ENCODE assay signal across 8 cellular contexts in genomic region chr19:10074153-10074552, GRCh38. TPM values are rescaled to one million over a fixed set of nuclear protein-coding genes. Genes with fewer than 3 reads are reported as not detected.
DNase-seq lines count a peak whose midpoint lies in the region; ATAC-seq, FAIRE-seq and TF ChIP-seq lines count a peak whose summit lies in the region.

No MANE protein-coding gene starts in this region.

- TF ChIP-seq POLR2A in endothelial cell of umbilical vein (IDR thresholded peaks at IDR 0.05; ENCODE audit: low read depth, low read length) (no peak), gastroesophageal sphincter (IDR thresholded peaks at IDR 0.05) (no peak)

- H3K4me1 ChIP-seq in endothelial cell of umbilical vein (ENCODE audit: control insufficient read depth, extremely low read depth, insufficient read depth, low read length) = no peaks in the 10 kb centered on the region
- H3K4me1 ChIP-seq in gastroesophageal sphincter = no peaks in the 10 kb centered on the region

- intact Hi-C loops in endothelial cell of umbilical vein (cut with micrococcal nuclease) = loop anchor here (2.0 kb wide), 1 partner anchor 177 kb away; no protein-coding TSS in a partner anchor

- POLR2A ChIA-PET in endothelial cell of umbilical vein (lab: Charles Lee) = no interaction called here

- H3K27ac ChIP-seq in endothelial cell of umbilical vein (ENCODE audit: insufficient read depth, low read depth, low read length) (no peak overlapping the region), gastroesophageal sphincter (no peak overlapping the region)

- no peaks in the 10 kb centered on the region for H3K36me3 ChIP-seq in H7 (replicated peaks; ENCODE audit: control insufficient read depth, insufficient read depth, low read length)
- H3K36me3 ChIP-seq in endothelial cell of umbilical vein (ENCODE audit: control insufficient read depth in 2 of 2, extremely low read depth in 1 of 2, insufficient read depth in 2 of 2, low read length in 2 of 2) = no peaks in the 10 kb centered on the region
- no peaks in the 10 kb centered on the region for H3K36me3 ChIP-seq in gastroesophageal sphincter

- no TSS peak for BruUV-seq in endothelial cell of umbilical vein (replicated peaks; lab: Mats Ljungman, UMichigan)

- WGBS in gastroesophageal sphincter (ENCODE audit: low coverage in 1 of 2), 2 donors = 43% methylated on average over 1 of the region's 2 CpGs; no CpG with 5 or more reads in 1 of the 2 donors

- H3K4me2 ChIP-seq in endothelial cell of umbilical vein (ENCODE audit: insufficient read depth, low read length) = no peak overlapping the region

- H3K9me1 ChIP-seq in endothelial cell of umbilical vein (replicated peaks; ENCODE audit: control insufficient read depth, extremely low read depth, insufficient read depth, low read length) = no peaks in the 10 kb centered on the region

- TF ChIP-seq CTCF in AG09319 (IDR thresholded peaks at IDR 0.05; ENCODE audit: low read depth, low read length) = peak; percentile 14
- TF ChIP-seq CTCF in endothelial cell of umbilical vein (IDR thresholded peaks at IDR 0.05; ENCODE audit: extremely low read depth in 1 of 2, insufficient read depth in 1 of 2, low read depth in 1 of 2, low read length in 2 of 2) = peak; percentile 8 to 46
- peak in 1 of 4 experiments; percentile 17 for TF ChIP-seq CTCF in gastroesophageal sphincter (IDR thresholded peaks at IDR 0.05)

- no peak overlapping the region for H2AFZ ChIP-seq in endothelial cell of umbilical vein (ENCODE audit: low read depth, low read length)

- H3K9me3 ChIP-seq in endothelial cell of umbilical vein (replicated peaks; ENCODE audit: control insufficient read depth, insufficient read depth, low read length) (no peaks in the 10 kb centered on the region), gastroesophageal sphincter (peaks cover 0 to 15% (median 0%) of the 10 kb centered on the region in 3 donors)

- CTCF ChIA-PET in endothelial cell of umbilical vein (lab: Charles Lee) = no interaction called here

- H3K9ac ChIP-seq in endothelial cell of umbilical vein (replicated peaks; ENCODE audit: extremely low read depth, insufficient read depth, low read length) = no peak overlapping the region

- no peak for TF ChIP-seq EP300 in gastroesophageal sphincter (IDR thresholded peaks at IDR 0.05)

- dilution Hi-C loops in endothelial cell of umbilical vein (cut with MboI; ENCODE audit: extremely low pct_ligation_motif_present, low sequenced_read_pairs) = no loop called here

- FAIRE-seq in endothelial cell of umbilical vein (lab: Jason Lieb, UNC) = peak; percentile 65

- H3K4me3 ChIP-seq in H7 (ENCODE audit: insufficient read depth, low read depth, low read length) (no peak overlapping the region), endothelial cell of umbilical vein (replicated peaks in 1 of 3; ENCODE audit: insufficient read depth in 1 of 3, low read depth in 1 of 3, low read length in 3 of 3) (no peak overlapping the region), gastroesophageal sphincter (no peak overlapping the region)

- no peaks in the 10 kb centered on the region for H4K20me1 ChIP-seq in endothelial cell of umbilical vein (replicated peaks; ENCODE audit: control insufficient read depth, extremely low read depth, insufficient read depth, low read length)

- H3K79me2 ChIP-seq in endothelial cell of umbilical vein (ENCODE audit: control insufficient read depth, insufficient read depth, low read length) = no peaks in the 10 kb centered on the region

- DNase-seq in AG09319 (ENCODE audit: extremely low read depth, low read depth) = no peak
- peak; percentile 86 for DNase-seq in H7
- DNase-seq in T-helper 9 cell = peak; percentile 27
- DNase-seq in endothelial cell of umbilical vein (ENCODE audit: low read depth, low spot score) = peak; percentile 25
- DNase-seq in stimulated activated CD4-positive, alpha-beta T cell treated with anti-CD3 and anti-CD28 coated beads, Interleukin-2, amount 100 ng/mL, for 24 hours = peak; percentile 51 to 63
- no peak for DNase-seq in NCI-H1105 (lab: John Stamatoyannopoulos, UW)

- H3K27me3 ChIP-seq in H7 (ENCODE audit: control insufficient read depth, insufficient read depth, low read length) (no peaks in the 10 kb centered on the region), endothelial cell of umbilical vein (ENCODE audit: control insufficient read depth in 2 of 2, insufficient read depth in 2 of 2, low read length in 2 of 2) (no peaks in the 10 kb centered on the region), gastroesophageal sphincter (peaks cover 43% of the 10 kb centered on the region)

- ATAC-seq in gastroesophageal sphincter = no peak
- no peak for ATAC-seq in HG02588 (IDR thresholded peaks at IDR 0.05; ENCODE audit: unreplicated experiment)

TF ChIP-seq in endothelial cell of umbilical vein, 7 proteins besides CTCF, POLR2A, EP300 and RAD21:
- peak; percentile 16 for TF ChIP-seq MAX (IDR thresholded peaks at IDR 0.05; ENCODE audit: insufficient read depth, insufficient read length)
- no peak for TF ChIP-seq POLR2AphosphoS5 (IDR thresholded peaks at IDR 0.05; ENCODE audit: insufficient read depth, low read depth, low read length)
- TF ChIP-seq JUN (IDR thresholded peaks at IDR 0.05; ENCODE audit: borderline replicate concordance, insufficient read depth, insufficient read length, low read depth) = no peak
- TF ChIP-seq MYC (IDR thresholded peaks at IDR 0.05; ENCODE audit: low read depth, low read length) = no peak
TF ChIP-seq in endothelial cell of umbilical vein: peak in this region for 1.

RNA-seq across cellular contexts. Expression of gene SHFL, which starts 12.0 kb away (rescaled TPM):
- 14.4 and 20.4 TPM in 2 replicates for total RNA-seq in H7 (2014; rRNA removed; shearing (Covaris generic))
- 23.6 and 34.4 TPM in 2 replicates for total RNA-seq in endothelial cell of umbilical vein
- polyA plus RNA-seq in endothelial cell of umbilical vein = 36.9 and 40.0 TPM in 2 replicates
- 18.6 and 27.1 TPM in 2 replicates for polyA plus RNA-seq in endothelial cell of umbilical vein (2011; cell fraction: cytosol; rRNA removed)
- polyA plus RNA-seq in endothelial cell of umbilical vein (2011; cell fraction: nucleus; rRNA removed) = 86.2 and 88.9 TPM in 2 replicates
- 18.2 and 24.4 TPM in 2 replicates for polyA plus RNA-seq in endothelial cell of umbilical vein (2012)
- 13.6 and 17.4 TPM in 2 replicates for polyA minus RNA-seq in endothelial cell of umbilical vein
- polyA minus RNA-seq in endothelial cell of umbilical vein (2011; cell fraction: cytosol; rRNA and poly(A)+ RNA removed) = 14.0 TPM
- polyA minus RNA-seq in endothelial cell of umbilical vein (2011; cell fraction: nucleus; rRNA and poly(A)+ RNA removed) = 9.6 and 12.3 TPM in 2 replicates
- total RNA-seq in gastroesophageal sphincter = 10 to 100 TPM; 23.4 to 31.6 (median 26.2) TPM

RNA-seq across cellular contexts. Expression of gene ANGPTL6, which starts 28.3 kb away (rescaled TPM):
- total RNA-seq in H7 (2014; rRNA removed; shearing (Covaris generic)) = 0.15 TPM in 1 of 2 replicates, not detected in the other
- total RNA-seq in endothelial cell of umbilical vein (not detected in 2 replicates), gastroesophageal sphincter (not detected)
- 0.15 and 0.32 TPM in 2 replicates for polyA plus RNA-seq in endothelial cell of umbilical vein
- 0.08 and 0.10 TPM in 2 replicates for polyA plus RNA-seq in endothelial cell of umbilical vein (2011; cell fraction: cytosol; rRNA removed)
- 0.34 TPM in 1 of 2 replicates, not detected in the other for polyA plus RNA-seq in endothelial cell of umbilical vein (2011; cell fraction: nucleus; rRNA removed)
- not detected in 2 replicates for polyA plus RNA-seq in endothelial cell of umbilical vein (2012)
- polyA minus RNA-seq in endothelial cell of umbilical vein = not detected in 2 replicates
- polyA minus RNA-seq in endothelial cell of umbilical vein (2011; cell fraction: cytosol; rRNA and poly(A)+ RNA removed) = not detected
- polyA minus RNA-seq in endothelial cell of umbilical vein (2011; cell fraction: nucleus; rRNA and poly(A)+ RNA removed) = not detected in 2 replicates

RNA-seq across cellular contexts. Expression of gene PPAN, which starts 32.0 kb away (rescaled TPM):
- 52.9 and 54.4 TPM in 2 replicates for total RNA-seq in H7 (2014; rRNA removed; shearing (Covaris generic))
- 50.4 and 51.6 TPM in 2 replicates for total RNA-seq in endothelial cell of umbilical vein
- polyA plus RNA-seq in endothelial cell of umbilical vein = 27.6 and 30.1 TPM in 2 replicates
- 21.2 and 23.0 TPM in 2 replicates for polyA plus RNA-seq in endothelial cell of umbilical vein (2011; cell fraction: cytosol; rRNA removed)
- polyA plus RNA-seq in endothelial cell of umbilical vein (2011; cell fraction: nucleus; rRNA removed) = 51.0 and 57.7 TPM in 2 replicates
- 22.0 and 31.9 TPM in 2 replicates for polyA plus RNA-seq in endothelial cell of umbilical vein (2012)
- 42.2 and 48.6 TPM in 2 replicates for polyA minus RNA-seq in endothelial cell of umbilical vein
- polyA minus RNA-seq in endothelial cell of umbilical vein (2011; cell fraction: cytosol; rRNA and poly(A)+ RNA removed) = 66.6 TPM
- polyA minus RNA-seq in endothelial cell of umbilical vein (2011; cell fraction: nucleus; rRNA and poly(A)+ RNA removed) = 28.7 and 43.4 TPM in 2 replicates
- 10 to 100 TPM; 22.7 to 40.3 (median 31.5) TPM for total RNA-seq in gastroesophageal sphincter

RNA-seq across cellular contexts. Expression of gene P2RY11, which starts 37.3 kb away (rescaled TPM):
- 0.87 and 6.2 TPM in 2 replicates for total RNA-seq in H7 (2014; rRNA removed; shearing (Covaris generic))
- 10.7 and 14.6 TPM in 2 replicates for total RNA-seq in endothelial cell of umbilical vein
- polyA plus RNA-seq in endothelial cell of umbilical vein = 3.6 and 5.4 TPM in 2 replicates
- polyA plus RNA-seq in endothelial cell of umbilical vein (2011; cell fraction: cytosol; rRNA removed) = 1.5 and 2.9 TPM in 2 replicates
- 14.2 and 14.5 TPM in 2 replicates for polyA plus RNA-seq in endothelial cell of umbilical vein (2011; cell fraction: nucleus; rRNA removed)
- 2.6 and 5.6 TPM in 2 replicates for polyA plus RNA-seq in endothelial cell of umbilical vein (2012)
- polyA minus RNA-seq in endothelial cell of umbilical vein = 4.0 and 5.1 TPM in 2 replicates
- polyA minus RNA-seq in endothelial cell of umbilical vein (2011; cell fraction: cytosol; rRNA and poly(A)+ RNA removed) = 21.9 TPM
- polyA minus RNA-seq in endothelial cell of umbilical vein (2011; cell fraction: nucleus; rRNA and poly(A)+ RNA removed) = 5.0 and 13.9 TPM in 2 replicates
- total RNA-seq in gastroesophageal sphincter = 10 to 100 TPM in 1 of 4 donors, 1 to 10 TPM in 2, under 1 TPM in 1; 0.96 to 15.7 (median 5.3) TPM

RNA-seq across cellular contexts. Expression of gene EIF3G, which starts 45.5 kb away (rescaled TPM):
- 354 and 376 TPM in 2 replicates for total RNA-seq in H7 (2014; rRNA removed; shearing (Covaris generic))
- 213 and 217 TPM in 2 replicates for total RNA-seq in endothelial cell of umbilical vein
- polyA plus RNA-seq in endothelial cell of umbilical vein = 253 and 294 TPM in 2 replicates
- 211 and 218 TPM in 2 replicates for polyA plus RNA-seq in endothelial cell of umbilical vein (2011; cell fraction: cytosol; rRNA removed)
- 484 and 500 TPM in 2 replicates for polyA plus RNA-seq in endothelial cell of umbilical vein (2011; cell fraction: nucleus; rRNA removed)
- polyA plus RNA-seq in endothelial cell of umbilical vein (2012) = 179 and 217 TPM in 2 replicates
- 67.6 and 74.9 TPM in 2 replicates for polyA minus RNA-seq in endothelial cell of umbilical vein
- polyA minus RNA-seq in endothelial cell of umbilical vein (2011; cell fraction: cytosol; rRNA and poly(A)+ RNA removed) = 87.3 TPM
- polyA minus RNA-seq in endothelial cell of umbilical vein (2011; cell fraction: nucleus; rRNA and poly(A)+ RNA removed) = 57.2 and 87.4 TPM in 2 replicates
- total RNA-seq in gastroesophageal sphincter = 100 to 1,000 TPM; 295 to 323 (median 310) TPM

Comparison
In these comparisons a context has a peak if more than half of its experiments do, and no peak if none do; other contexts are left out.
1. DNase-seq: peak in H7 (single experiment), T-helper 9 cell (single experiment), endothelial cell of umbilical vein (single experiment) and stimulated activated CD4-positive, alpha-beta T cell treated with anti-CD3 and anti-CD28 coated beads, Interleukin-2, amount 100 ng/mL, for 24 hours (2 of 2); none in AG09319 (single experiment) and NCI-H1105 (single experiment).